Comparison of ENCODE assay signal across 8 cellular contexts in the genomic region with DNA sequence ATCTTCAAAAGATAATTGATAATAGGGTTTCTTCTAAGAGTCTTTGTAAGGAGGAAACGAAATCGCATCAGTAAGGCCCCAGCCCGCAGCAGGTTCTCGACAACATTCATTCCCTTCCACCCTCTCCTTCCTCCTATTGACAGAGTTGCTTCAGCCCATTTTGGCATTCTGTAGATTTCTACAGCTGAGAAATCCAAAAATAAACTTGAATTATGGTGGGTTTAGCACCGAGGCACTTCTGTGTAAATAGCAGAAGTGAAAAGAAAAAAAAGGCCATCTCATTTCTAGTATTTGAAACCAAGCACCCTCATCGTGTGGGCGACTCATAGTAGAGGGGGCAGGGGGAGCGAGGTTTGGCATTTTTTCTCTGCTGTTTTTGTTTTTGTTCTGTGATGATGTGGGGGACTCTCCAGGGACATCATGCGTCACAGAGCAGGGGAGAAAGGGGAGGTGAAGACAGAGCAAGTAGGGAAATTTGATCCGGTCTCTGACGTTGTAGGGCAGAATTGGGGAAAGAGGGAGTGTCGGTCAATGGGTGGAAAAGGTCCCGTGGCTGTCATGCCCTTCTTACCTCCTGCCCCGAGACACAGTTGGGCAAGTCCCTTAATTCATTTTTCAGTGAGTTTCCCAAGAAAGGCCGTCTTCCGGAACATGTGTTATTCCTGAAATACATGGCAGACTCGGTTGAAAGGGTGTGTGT. TPM values are rescaled to one million over a fixed set of nuclear protein-coding genes. Genes with fewer than 3 reads are reported as not detected.
A peak's percentile ranks its signal among the peaks of the same experiment; 100 is the strongest.
DNase-seq lines count a peak whose midpoint lies in the region; ATAC-seq and TF ChIP-seq lines count a peak whose summit lies in the region.

No MANE protein-coding gene starts in this region.

- ATAC-seq in GM23338 = no peak
- ATAC-seq in activated naive CD8-positive, alpha-beta T cell treated with anti-CD3 and anti-CD28 coated beads, Interleukin-2, amount 50 U/mL, for 24 hours = peak; percentile 63

- H3K9me2 ChIP-seq in GM23338 (ENCODE audit: insufficient read depth) = no peaks in the 10 kb centered on the region

- no peaks in the 10 kb centered on the region for H4K20me1 ChIP-seq in GM23338 (replicated peaks; ENCODE audit: insufficient read depth)

- H3K79me2 ChIP-seq in GM23338 (replicated peaks; ENCODE audit: insufficient read depth) = no peaks in the 10 kb centered on the region

- H3K27me3 Mint-ChIP-seq in GM23338 (ENCODE audit: insufficient read depth, low read depth, poor library complexity) = peaks cover 3% of the 10 kb centered on the region
- H3K27me3 Mint-ChIP-seq in activated naive CD8-positive, alpha-beta T cell treated with anti-CD3 and anti-CD28 coated beads, Interleukin-2, amount 50 U/mL, for 24 hours = no peaks in the 10 kb centered on the region
- no peaks in the 10 kb centered on the region for H3K27me3 Mint-ChIP-seq in neural crest cell (ENCODE audit: low read depth)

- H3K36me3 ChIP-seq in GM23338 (ENCODE audit: insufficient read depth) = no peaks in the 10 kb centered on the region

- H3K27ac Mint-ChIP-seq in GM23338 (no peak overlapping the region), neural crest cell (ENCODE audit: unreplicated experiment) (peak overlapping the region; percentile 54)
- peak overlapping the region; percentile 97 for H3K27ac Mint-ChIP-seq in activated naive CD8-positive, alpha-beta T cell treated with anti-CD3 and anti-CD28 coated beads, Interleukin-2, amount 50 U/mL, for 24 hours

- H3K27me3 ChIP-seq in GM23338 (ENCODE audit: insufficient read depth) = no peaks in the 10 kb centered on the region

- H3K4me3 Mint-ChIP-seq in GM23338 = no peak overlapping the region
- H3K4me3 Mint-ChIP-seq in activated naive CD8-positive, alpha-beta T cell treated with anti-CD3 and anti-CD28 coated beads, Interleukin-2, amount 50 U/mL, for 24 hours = peak overlapping the region; percentile 71
- no peak overlapping the region for H3K4me3 Mint-ChIP-seq in neural crest cell

- peak overlapping the region; percentile 66 for H2AFZ ChIP-seq in GM23338

- peaks cover 4% of the 10 kb centered on the region; the same call in 1 of the 2 replicates for H3K4me1 ChIP-seq in GM23338 (ENCODE audit: insufficient read depth)

- H3K4me1 Mint-ChIP-seq in GM23338 (peaks cover 5% of the 10 kb centered on the region; the same call in 2 of the 3 replicates), neural crest cell (no peaks in the 10 kb centered on the region)
- peaks cover 98% of the 10 kb centered on the region for H3K4me1 Mint-ChIP-seq in activated naive CD8-positive, alpha-beta T cell treated with anti-CD3 and anti-CD28 coated beads, Interleukin-2, amount 50 U/mL, for 24 hours

- no peak for DNase-seq in GM23338 (ENCODE audit: low spot score)
- peak; percentile 82 for DNase-seq in NOMO-1 treated with dmso at 0.1 percent for 144 hours (lab: John Stamatoyannopoulos, UW; ENCODE audit: unreplicated experiment)
- DNase-seq in activated naive CD8-positive, alpha-beta T cell treated with anti-CD3 and anti-CD28 coated beads, Interleukin-2, amount 50 U/mL, for 24 hours = peak; percentile 68
- DNase-seq in neural crest cell (ENCODE audit: low read depth, low spot score) = no peak
- DNase-seq in DMS 273 treated with DMSO at 0.1 percent for 48 hours (lab: John Stamatoyannopoulos, UW) = no peak
- no peak for DNase-seq in HPDE6-E6E7 (ENCODE audit: extremely low spot score)
- no peak for DNase-seq in 8988T

- no peak for TF ChIP-seq CTCF in GM23338 (conservative IDR thresholded peaks at IDR 0.05; ENCODE audit: low read depth in 2 of 2)
- no peak for TF ChIP-seq CTCF in neural crest cell (conservative IDR thresholded peaks at IDR 0.05)

- no peak overlapping the region for H3K4me2 ChIP-seq in GM23338

- H3K36me3 Mint-ChIP-seq in GM23338 (ENCODE audit: low read depth) = no peaks in the 10 kb centered on the region
- H3K36me3 Mint-ChIP-seq in activated naive CD8-positive, alpha-beta T cell treated with anti-CD3 and anti-CD28 coated beads, Interleukin-2, amount 50 U/mL, for 24 hours (ENCODE audit: low read depth) = peaks cover 14% of the 10 kb centered on the region
- no peaks in the 10 kb centered on the region for H3K36me3 Mint-ChIP-seq in neural crest cell (ENCODE audit: low read depth)

- H3F3A ChIP-seq in GM23338 (replicated peaks; ENCODE audit: low read depth) = no peaks in the 10 kb centered on the region

- H3K27ac ChIP-seq in GM23338 (ENCODE audit: low read depth) = no peak overlapping the region

- H3K9me3 Mint-ChIP-seq in GM23338 = no peaks in the 10 kb centered on the region
- peaks cover 13% of the 10 kb centered on the region for H3K9me3 Mint-ChIP-seq in activated naive CD8-positive, alpha-beta T cell treated with anti-CD3 and anti-CD28 coated beads, Interleukin-2, amount 50 U/mL, for 24 hours
- peaks cover 3% of the 10 kb centered on the region for H3K9me3 Mint-ChIP-seq in neural crest cell

- H3K4me3 ChIP-seq in GM08714 (ENCODE audit: low read length) (peak overlapping the region; percentile 2; the same call in 1 of the 2 replicates), GM23338 (no peak overlapping the region)

TF ChIP-seq in GM23338, 12 proteins besides CTCF, POLR2A, EP300 and RAD21 (continues in another document):
- TF ChIP-seq ZNF331 (CRISPR knock-in tag; IDR thresholded peaks at IDR 0.05; ENCODE audit: low read depth) (no peak), JUNB (IDR thresholded peaks at IDR 0.05; ENCODE audit: unreplicated experiment) (no peak), EZH2 (IDR thresholded peaks at IDR 0.05; ENCODE audit: low read depth, unreplicated experiment) (no peak), NANOG (IDR thresholded peaks at IDR 0.05; ENCODE audit: borderline replicate concordance) (no peak), CREB1 (CRISPR knock-in tag; IDR thresholded peaks at IDR 0.05; ENCODE audit: low read depth) (no peak), STAT1 (IDR thresholded peaks at IDR 0.05; ENCODE audit: unreplicated experiment) (no peak)
- TF ChIP-seq, protein P1, sequence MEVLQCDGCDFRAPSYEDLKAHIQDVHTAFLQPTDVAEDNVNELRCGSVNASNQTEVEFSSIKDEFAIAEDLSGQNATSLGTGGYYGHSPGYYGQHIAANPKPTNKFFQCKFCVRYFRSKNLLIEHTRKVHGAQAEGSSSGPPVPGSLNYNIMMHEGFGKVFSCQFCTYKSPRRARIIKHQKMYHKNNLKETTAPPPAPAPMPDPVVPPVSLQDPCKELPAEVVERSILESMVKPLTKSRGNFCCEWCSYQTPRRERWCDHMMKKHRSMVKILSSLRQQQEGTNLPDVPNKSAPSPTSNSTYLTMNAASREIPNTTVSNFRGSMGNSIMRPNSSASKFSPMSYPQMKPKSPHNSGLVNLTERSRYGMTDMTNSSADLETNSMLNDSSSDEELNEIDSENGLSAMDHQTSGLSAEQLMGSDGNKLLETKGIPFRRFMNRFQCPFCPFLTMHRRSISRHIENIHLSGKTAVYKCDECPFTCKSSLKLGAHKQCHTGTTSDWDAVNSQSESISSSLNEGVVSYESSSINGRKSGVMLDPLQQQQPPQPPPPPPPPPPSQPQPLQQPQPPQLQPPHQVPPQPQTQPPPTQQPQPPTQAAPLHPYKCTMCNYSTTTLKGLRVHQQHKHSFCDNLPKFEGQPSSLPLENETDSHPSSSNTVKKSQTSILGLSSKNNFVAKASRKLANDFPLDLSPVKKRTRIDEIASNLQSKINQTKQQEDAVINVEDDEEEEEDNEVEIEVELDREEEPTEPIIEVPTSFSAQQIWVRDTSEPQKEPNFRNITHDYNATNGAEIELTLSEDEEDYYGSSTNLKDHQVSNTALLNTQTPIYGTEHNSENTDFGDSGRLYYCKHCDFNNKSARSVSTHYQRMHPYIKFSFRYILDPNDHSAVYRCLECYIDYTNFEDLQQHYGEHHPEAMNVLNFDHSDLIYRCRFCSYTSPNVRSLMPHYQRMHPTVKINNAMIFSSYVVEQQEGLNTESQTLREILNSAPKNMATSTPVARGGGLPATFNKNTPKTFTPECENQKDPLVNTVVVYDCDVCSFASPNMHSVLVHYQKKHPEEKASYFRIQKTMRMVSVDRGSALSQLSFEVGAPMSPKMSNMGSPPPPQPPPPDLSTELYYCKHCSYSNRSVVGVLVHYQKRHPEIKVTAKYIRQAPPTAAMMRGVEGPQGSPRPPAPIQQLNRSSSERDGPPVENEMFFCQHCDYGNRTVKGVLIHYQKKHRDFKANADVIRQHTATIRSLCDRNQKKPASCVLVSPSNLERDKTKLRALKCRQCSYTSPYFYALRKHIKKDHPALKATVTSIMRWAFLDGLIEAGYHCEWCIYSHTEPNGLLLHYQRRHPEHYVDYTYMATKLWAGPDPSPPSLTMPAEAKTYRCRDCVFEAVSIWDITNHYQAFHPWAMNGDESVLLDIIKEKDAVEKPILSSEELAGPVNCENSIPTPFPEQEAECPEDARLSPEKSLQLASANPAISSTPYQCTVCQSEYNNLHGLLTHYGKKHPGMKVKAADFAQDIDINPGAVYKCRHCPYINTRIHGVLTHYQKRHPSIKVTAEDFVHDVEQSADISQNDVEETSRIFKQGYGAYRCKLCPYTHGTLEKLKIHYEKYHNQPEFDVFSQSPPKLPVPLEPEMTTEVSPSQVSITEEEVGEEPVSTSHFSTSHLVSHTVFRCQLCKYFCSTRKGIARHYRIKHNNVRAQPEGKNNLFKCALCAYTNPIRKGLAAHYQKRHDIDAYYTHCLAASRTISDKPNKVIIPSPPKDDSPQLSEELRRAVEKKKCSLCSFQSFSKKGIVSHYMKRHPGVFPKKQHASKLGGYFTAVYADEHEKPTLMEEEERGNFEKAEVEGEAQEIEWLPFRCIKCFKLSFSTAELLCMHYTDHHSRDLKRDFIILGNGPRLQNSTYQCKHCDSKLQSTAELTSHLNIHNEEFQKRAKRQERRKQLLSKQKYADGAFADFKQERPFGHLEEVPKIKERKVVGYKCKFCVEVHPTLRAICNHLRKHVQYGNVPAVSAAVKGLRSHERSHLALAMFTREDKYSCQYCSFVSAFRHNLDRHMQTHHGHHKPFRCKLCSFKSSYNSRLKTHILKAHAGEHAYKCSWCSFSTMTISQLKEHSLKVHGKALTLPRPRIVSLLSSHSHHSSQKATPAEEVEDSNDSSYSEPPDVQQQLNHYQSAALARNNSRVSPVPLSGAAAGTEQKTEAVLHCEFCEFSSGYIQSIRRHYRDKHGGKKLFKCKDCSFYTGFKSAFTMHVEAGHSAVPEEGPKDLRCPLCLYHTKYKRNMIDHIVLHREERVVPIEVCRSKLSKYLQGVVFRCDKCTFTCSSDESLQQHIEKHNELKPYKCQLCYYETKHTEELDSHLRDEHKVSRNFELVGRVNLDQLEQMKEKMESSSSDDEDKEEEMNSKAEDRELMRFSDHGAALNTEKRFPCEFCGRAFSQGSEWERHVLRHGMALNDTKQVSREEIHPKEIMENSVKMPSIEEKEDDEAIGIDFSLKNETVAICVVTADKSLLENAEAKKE (CRISPR knock-in tag; IDR thresholded peaks at IDR 0.05) = no peak

RNA-seq across cellular contexts. Expression of a gene that starts 33.8 kb away (rescaled TPM):
- total RNA-seq in GM23338 (2014; rRNA removed; shearing (Covaris generic)) = 0.59 TPM in 1 of 2 replicates, not detected in the other
- polyA plus RNA-seq in GM23338 (2016; fragmentation: Nextera tagmentation; extraction: Ambion mirVana) = 0.37 and 0.75 TPM in 2 replicates
- total RNA-seq in neural crest cell = 0.32 and 0.33 TPM in 2 replicates

RNA-seq across cellular contexts. Expression of a gene that starts 48.5 kb away (rescaled TPM):
- 77.6 and 101 TPM in 2 replicates for total RNA-seq in GM23338 (2014; rRNA removed; shearing (Covaris generic))
- 230 and 258 TPM in 2 replicates for polyA plus RNA-seq in GM23338 (2016; fragmentation: Nextera tagmentation; extraction: Ambion mirVana)
- 205 and 240 TPM in 2 replicates for total RNA-seq in neural crest cell

Comparison
In these comparisons a context has a peak if more than half of its experiments do, and no peak if none do; other contexts are left out.
1. DNase-seq: peak in NOMO-1 treated with dmso at 0.1 percent for 144 hours (single experiment) and activated naive CD8-positive, alpha-beta T cell treated with anti-CD3 and anti-CD28 coated beads, Interleukin-2, amount 50 U/mL, for 24 hours (single experiment); none in GM23338 (single experiment), neural crest cell (single experiment), DMS 273 treated with DMSO at 0.1 percent for 48 hours (single experiment), HPDE6-E6E7 (single experiment) and 8988T (single experiment).